ENCODE assay signal across 1 cellular context in genomic region chr3:50350527-50351317, GRCh38.
A peak's percentile ranks its signal among the peaks of the same experiment; 100 is the strongest.
TF ChIP-seq lines count a peak whose summit lies in the region.

Gene CYB561D2, plus strand, starts transcription at chr3:50350862. Its CDS starts 572 bp downstream, at chr3:50351434.
Gene NPRL2, minus strand, starts transcription at chr3:50350775. Its CDS starts 123 bp downstream, at chr3:50350652.

TF ChIP-seq in K562, 482 proteins besides CTCF, POLR2A, EP300 and RAD21 (continued from another document and continues in another):
- no peak for TF ChIP-seq HMGXB4 (CRISPR knock-in tag; IDR thresholded peaks at IDR 0.05)
- TF ChIP-seq SMAD1 (IDR thresholded peaks at IDR 0.05; ENCODE audit: low read depth, low read length, partially characterized antibody) = no peak
- TF ChIP-seq FOXO4 (CRISPR knock-in tag; IDR thresholded peaks at IDR 0.05) = no peak
- no peak for TF ChIP-seq RHOXF2B (CRISPR knock-in tag; conservative IDR thresholded peaks at IDR 0.05)
- peak; percentile 84 for TF ChIP-seq SAP30 (IDR thresholded peaks at IDR 0.05; ENCODE audit: borderline replicate concordance, insufficient read depth, low read depth, low read length, poor library complexity, severe bottlenecking)
- no peak for TF ChIP-seq ZNF282 (CRISPR knock-in tag; IDR thresholded peaks at IDR 0.05)
- no peak for TF ChIP-seq RBM22 (IDR thresholded peaks at IDR 0.05; ENCODE audit: low read depth, low read length, poor library complexity, severe bottlenecking)
- TF ChIP-seq FOXP1 (CRISPR knock-in tag; IDR thresholded peaks at IDR 0.05) = peak; percentile 51; the same call in 1 of the 2 replicates
- no peak for TF ChIP-seq PRMT5 (CRISPR knock-in tag; IDR thresholded peaks at IDR 0.05)
- TF ChIP-seq THRA (IDR thresholded peaks at IDR 0.05) = no peak
- no peak for TF ChIP-seq ZNF398 (CRISPR knock-in tag; IDR thresholded peaks at IDR 0.05)
- no peak for TF ChIP-seq SREBF1 (IDR thresholded peaks at IDR 0.05; ENCODE audit: borderline replicate concordance, low read depth, low read length)
- TF ChIP-seq ZBTB9 (CRISPR knock-in tag; IDR thresholded peaks at IDR 0.05) = peak; percentile 69; the same call in 1 of the 2 replicates
- no peak for TF ChIP-seq ZKSCAN8 (CRISPR knock-in tag; IDR thresholded peaks at IDR 0.05)
- TF ChIP-seq FIP1L1 (IDR thresholded peaks at IDR 0.05; ENCODE audit: low read depth, low read length, poor library complexity, severe bottlenecking) = no peak
- TF ChIP-seq LARP7 (IDR thresholded peaks at IDR 0.05) = no peak
- TF ChIP-seq HMG20A (CRISPR knock-in tag; conservative IDR thresholded peaks at IDR 0.05) = no peak
- no peak for TF ChIP-seq SRSF3 (IDR thresholded peaks at IDR 0.05; ENCODE audit: insufficient read depth, low read length)
- TF ChIP-seq MLLT1 (IDR thresholded peaks at IDR 0.05) = no peak
- no peak for TF ChIP-seq HMBOX1 (IDR thresholded peaks at IDR 0.05)
- TF ChIP-seq ZFP30 (CRISPR knock-in tag; IDR thresholded peaks at IDR 0.05; ENCODE audit: borderline replicate concordance) = no peak
- TF ChIP-seq HNRNPL (IDR thresholded peaks at IDR 0.05; ENCODE audit: low read depth, low read length) = peak; percentile 55; the same call in 1 of the 2 replicates
- TF ChIP-seq ZNF75A (CRISPR knock-in tag; IDR thresholded peaks at IDR 0.05) = no peak
- TF ChIP-seq ZFX (CRISPR knock-in tag; IDR thresholded peaks at IDR 0.05) = peak; percentile 75
- TF ChIP-seq ZBTB7A (IDR thresholded peaks at IDR 0.05; ENCODE audit: borderline replicate concordance, control insufficient read depth, low read depth, low read length) = no peak
- no peak for TF ChIP-seq ZNF668 (CRISPR knock-in tag; IDR thresholded peaks at IDR 0.05)
- peak; percentile 60 for TF ChIP-seq VEZF1 (CRISPR knock-in tag; IDR thresholded peaks at IDR 0.05)
- no peak for TF ChIP-seq ATF2 (CRISPR knock-in tag; IDR thresholded peaks at IDR 0.05)
- TF ChIP-seq RFX1 (IDR thresholded peaks at IDR 0.05) = no peak
- no peak for TF ChIP-seq ZNF696 (CRISPR knock-in tag; conservative IDR thresholded peaks at IDR 0.05)
- peak; percentile 97 for TF ChIP-seq ELF1 (tag; IDR thresholded peaks at IDR 0.05)
- TF ChIP-seq ETV1 (tag; conservative IDR thresholded peaks at IDR 0.05; ENCODE audit: low read depth) = no peak; the same call in 1 of the 2 replicates
- peak; percentile 79; the same call in 1 of the 2 replicates for TF ChIP-seq ELF4 (CRISPR knock-in tag; IDR thresholded peaks at IDR 0.05)
- no peak for TF ChIP-seq POLR2AphosphoS5 (IDR thresholded peaks at IDR 0.05; ENCODE audit: control insufficient read depth, insufficient read depth, low read depth, low read length)
- TF ChIP-seq SMAD2 (IDR thresholded peaks at IDR 0.05; ENCODE audit: low read depth, low read length) = no peak
- TF ChIP-seq SAFB (IDR thresholded peaks at IDR 0.05; ENCODE audit: borderline replicate concordance, low read depth, low read length) = peak; percentile 25; the same call in 1 of the 2 replicates
- no peak for TF ChIP-seq ELK3 (CRISPR knock-in tag; IDR thresholded peaks at IDR 0.05)
- no peak for TF ChIP-seq USF1 (CRISPR knock-in tag; IDR thresholded peaks at IDR 0.05)
- no peak for TF ChIP-seq THAP12 (CRISPR knock-in tag; IDR thresholded peaks at IDR 0.05)
- no peak for TF ChIP-seq FOXA3 (CRISPR knock-in tag; conservative IDR thresholded peaks at IDR 0.05 in 1 of 2, IDR thresholded peaks at IDR 0.05 in 1 of 2)
- no peak for TF ChIP-seq CBX2 (IDR thresholded peaks at IDR 0.05; ENCODE audit: insufficient read depth, low read length, poor library complexity, severe bottlenecking)
- peak; percentile 69 for TF ChIP-seq KDM5B (IDR thresholded peaks at IDR 0.05; ENCODE audit: insufficient replicate concordance, low read depth, low read length)
- no peak for TF ChIP-seq ZNF124 (CRISPR knock-in tag; IDR thresholded peaks at IDR 0.05)
- no peak for TF ChIP-seq GABPB2 (CRISPR knock-in tag; conservative IDR thresholded peaks at IDR 0.05)
- TF ChIP-seq KLF1 (tag; IDR thresholded peaks at IDR 0.05) = no peak
- no peak for TF ChIP-seq CEBPG (CRISPR knock-in tag; IDR thresholded peaks at IDR 0.05)
- TF ChIP-seq CEBPG (tag; conservative IDR thresholded peaks at IDR 0.05 in 1 of 2, IDR thresholded peaks at IDR 0.05 in 1 of 2) = no peak
- TF ChIP-seq PTRF (tag; IDR thresholded peaks at IDR 0.05) = no peak
- no peak for TF ChIP-seq ADNP (tag; IDR thresholded peaks at IDR 0.05)
- peak; percentile 55 for TF ChIP-seq HMGN3 (IDR thresholded peaks at IDR 0.05; ENCODE audit: borderline replicate concordance, extremely low read depth, insufficient read length, low read depth, low read length)
